In genomic region chr12:40224439-40225291, GRCh38 we compare ENCODE assay signal across 8 cellular contexts. TPM values are rescaled to one million over a fixed set of nuclear protein-coding genes. Genes with fewer than 3 reads are reported as not detected.
DNase-seq lines count a peak whose midpoint lies in the region; ATAC-seq and TF ChIP-seq lines count a peak whose summit lies in the region.

Gene LRRK2 (plus strand): TSS chr12:40224997. CDS start chr12:40225132, 135 bp downstream.

- DNase-seq in Daoy (ENCODE audit: low read depth) = peak; percentile 72
- DNase-seq in HuH-7 (ENCODE audit: low spot score) = peak; percentile 32
- DNase-seq in central memory CD4-positive, alpha-beta T cell = peak; percentile 34
- DNase-seq in kidney glomerular epithelial cell (lab: John Stamatoyannopoulos, UW) = peak; percentile 29
- peak; percentile 9 to 11 for DNase-seq in stimulated activated CD4-positive, alpha-beta T cell treated with anti-CD3 and anti-CD28 coated beads, Interleukin-1b, Interleukin-23, amount 100 ng/mL, for 4 hours (ENCODE audit: low read depth in 2 of 2)
- DNase-seq in cortex of kidney (lab: John Stamatoyannopoulos, UW) = no peak

- peak within 1 kb of the TSS; percentile 75 for H3K4me3 ChIP-seq in WI38 (ENCODE audit: low read depth, low read length)

- TF ChIP-seq CTCF in WI38 (IDR thresholded peaks at IDR 0.05; ENCODE audit: low read depth, low read length) = peak; percentile 20; the same call in 1 of the 2 replicates

- peak; percentile 58 for ATAC-seq in GM21515 (IDR thresholded peaks at IDR 0.05; ENCODE audit: unreplicated experiment)

RNA-seq across cellular contexts. Expression of gene LRRK2, which starts in this region (rescaled TPM):
- total RNA-seq in Daoy (2014; rRNA removed; shearing (Covaris generic)) = 0.92 and 1.5 TPM in 2 replicates
